3 cellular contexts compared by ENCODE assay signal in genomic region chr7:87094322-87094721, GRCh38.
"Had no signal": no experiment of that assay in that cellular context is flagged by ENCODE, and none has a peak within 500 bp of the region (broad histone marks: within the 10 kb centered on the region; RNA-seq: fewer than 3 reads in every experiment).

No MANE protein-coding gene starts in this region.

- DNase-seq: GDM1, GF-D8 had no signal

- ATAC-seq: GM12878 had no signal

- H3K4me3 ChIP-seq: GM12878 had no signal
